In genomic region chr1:37096523-37096922, GRCh38 we compare ENCODE assay signal across 12 cellular contexts.
DNase-seq lines count a peak whose midpoint lies in the region; ATAC-seq and TF ChIP-seq lines count a peak whose summit lies in the region.
"Had no signal": no experiment of that assay in that cellular context is flagged by ENCODE, and none has a peak within 500 bp of the region (broad histone marks: within the 10 kb centered on the region; RNA-seq: fewer than 3 reads in every experiment).

No MANE protein-coding gene starts in this region.

- ATAC-seq in activated naive CD4-positive, alpha-beta T cell treated with anti-CD3 and anti-CD28 coated beads, Interleukin-2, amount 50 U/mL, for 72 hours = no peak
- no peak for ATAC-seq in omental fat pad (ENCODE audit: low FRiP score)

- H3K4me3 Mint-ChIP-seq in glutamatergic neuron (ENCODE audit: unreplicated experiment) = no peak overlapping the region
- no peak overlapping the region for H3K4me3 Mint-ChIP-seq in activated T-cell treated with anti-CD3 and anti-CD28 coated beads, Interleukin-2, amount 50 U/mL, for 24 hours

- H3K27ac Mint-ChIP-seq in glutamatergic neuron (ENCODE audit: unreplicated experiment) = no peak overlapping the region
- no peak overlapping the region for H3K27ac Mint-ChIP-seq in activated naive CD4-positive, alpha-beta T cell treated with anti-CD3 and anti-CD28 coated beads, Interleukin-2, amount 50 U/mL, for 72 hours
- no peak overlapping the region for H3K27ac Mint-ChIP-seq in activated T-cell treated with anti-CD3 and anti-CD28 coated beads, Interleukin-2, amount 50 U/mL, for 24 hours

- DNase-seq in D341Med (ENCODE audit: low spot score) = peak; percentile 40
- peak; percentile 42 for DNase-seq in NCI-H774 (lab: John Stamatoyannopoulos, UW)
- DNase-seq in glutamatergic neuron = no peak
- DNase-seq in activated naive CD4-positive, alpha-beta T cell treated with anti-CD3 and anti-CD28 coated beads, Interleukin-2, amount 50 U/mL, for 72 hours (ENCODE audit: low spot score in 2 of 2) = no peak
- no peak for DNase-seq in omental fat pad (ENCODE audit: low spot score)
- no peak for DNase-seq in effector CD4-positive, alpha-beta T cell
- no peak for DNase-seq in activated T-cell treated with anti-CD3 and anti-CD28 coated beads, Interleukin-2, amount 50 U/mL, for 24 hours
- DNase-seq: activated CD8-positive, alpha-beta memory T cell treated with anti-CD3 and anti-CD28 coated beads for 24 hours; amniotic stem cell; DMS153; NCI-H1930 had no signal

- TF ChIP-seq CTCF in GM12875 (IDR thresholded peaks at IDR 0.05; ENCODE audit: borderline replicate concordance, insufficient read depth, low read depth, low read length) (peak; percentile 60), glutamatergic neuron (IDR thresholded peaks at IDR 0.05; ENCODE audit: partially characterized antibody, unreplicated experiment) (peak; percentile 64), omental fat pad (IDR thresholded peaks at IDR 0.05) (no peak)

- no peaks in the 10 kb centered on the region for H3K36me3 Mint-ChIP-seq in glutamatergic neuron (ENCODE audit: unreplicated experiment)
- no peaks in the 10 kb centered on the region for H3K36me3 Mint-ChIP-seq in activated naive CD4-positive, alpha-beta T cell treated with anti-CD3 and anti-CD28 coated beads, Interleukin-2, amount 50 U/mL, for 72 hours
- H3K36me3 Mint-ChIP-seq in activated T-cell treated with anti-CD3 and anti-CD28 coated beads, Interleukin-2, amount 50 U/mL, for 24 hours (ENCODE audit: low read depth) = no peaks in the 10 kb centered on the region

- peaks cover 4% of the 10 kb centered on the region for H3K27me3 Mint-ChIP-seq in glutamatergic neuron (ENCODE audit: unreplicated experiment)
- H3K27me3 Mint-ChIP-seq in activated T-cell treated with anti-CD3 and anti-CD28 coated beads, Interleukin-2, amount 50 U/mL, for 24 hours = peaks cover 31% of the 10 kb centered on the region

- no peak overlapping the region for H3K4me3 ChIP-seq in GM12875 (ENCODE audit: low read depth, low read length)

- H3K4me1 Mint-ChIP-seq in glutamatergic neuron (ENCODE audit: low read depth, unreplicated experiment) = peaks cover 32% of the 10 kb centered on the region
- H3K4me1 Mint-ChIP-seq in activated T-cell treated with anti-CD3 and anti-CD28 coated beads, Interleukin-2, amount 50 U/mL, for 24 hours (ENCODE audit: low read depth) = no peaks in the 10 kb centered on the region

- peaks cover 3% of the 10 kb centered on the region for H3K9me3 Mint-ChIP-seq in glutamatergic neuron (ENCODE audit: unreplicated experiment)
- H3K9me3 Mint-ChIP-seq in activated naive CD4-positive, alpha-beta T cell treated with anti-CD3 and anti-CD28 coated beads, Interleukin-2, amount 50 U/mL, for 72 hours = no peaks in the 10 kb centered on the region
- no peaks in the 10 kb centered on the region for H3K9me3 Mint-ChIP-seq in activated T-cell treated with anti-CD3 and anti-CD28 coated beads, Interleukin-2, amount 50 U/mL, for 24 hours

Comparison
In these comparisons a context has a peak if more than half of its experiments do, and no peak if none do; other contexts are left out.
1. DNase-seq: peak in D341Med (single experiment) and NCI-H774 (single experiment); none in glutamatergic neuron (single experiment), activated naive CD4-positive, alpha-beta T cell treated with anti-CD3 and anti-CD28 coated beads, Interleukin-2, amount 50 U/mL, for 72 hours (0 of 2), omental fat pad (single experiment), effector CD4-positive, alpha-beta T cell (single experiment) and activated T-cell treated with anti-CD3 and anti-CD28 coated beads, Interleukin-2, amount 50 U/mL, for 24 hours (single experiment).
2. CTCF ChIP-seq: peak in GM12875 (single experiment) and glutamatergic neuron (single experiment); none in omental fat pad (0 of 3).